In genomic region chr11:119195680-119196079, GRCh38 we compare ENCODE assay signal across 9 cellular contexts. TPM values are rescaled to one million over a fixed set of nuclear protein-coding genes. Genes with fewer than 3 reads are reported as not detected.
DNase-seq lines count a peak whose midpoint lies in the region; ATAC-seq and TF ChIP-seq lines count a peak whose summit lies in the region.
"Had no signal": no experiment of that assay in that cellular context is flagged by ENCODE, and none has a peak within 500 bp of the region (broad histone marks: within the 10 kb centered on the region; RNA-seq: fewer than 3 reads in every experiment).

No MANE protein-coding gene starts in this region.

- no peaks in the 10 kb centered on the region for H3K27me3 ChIP-seq in hepatocyte

- DNase-seq in ACHN (peak; percentile 21), HuH-7 (ENCODE audit: low spot score) (peak; percentile 50), hepatocyte (ENCODE audit: low spot score) (peak; percentile 64), GM19238 (ENCODE audit: insufficient read length, low spot score) (no peak), natural killer cell (no peak), NCI-H1048 (lab: John Stamatoyannopoulos, UW) (no peak)
- no peak for DNase-seq in activated CD8-positive, alpha-beta memory T cell treated with anti-CD3 and anti-CD28 coated beads for 24 hours
- DNase-seq: T-helper 9 cell had no signal

- H3K27me3 Mint-ChIP-seq in activated T-helper 17 cell treated with anti-CD3 and anti-CD28 coated beads, Interleukin-2, amount 50 U/mL, for 72 hours: no peaks in the 10 kb centered on the region
- peaks cover 7 to 8% of the 10 kb centered on the region in 2 donors for H3K27me3 Mint-ChIP-seq in natural killer cell (ENCODE audit: low read depth in 2 of 2)

- WGBS in hepatocyte (ENCODE audit: low lambda C conversion rate, missing lambda C conversion rate): 21% methylated on average over 6 of the region's 6 CpGs

- H3K9me3 ChIP-seq in hepatocyte (ENCODE audit: low read depth): no peaks in the 10 kb centered on the region

- no peaks in the 10 kb centered on the region for H3K4me1 ChIP-seq in hepatocyte (ENCODE audit: insufficient read depth)

- H3K79me2 ChIP-seq in hepatocyte: no peaks in the 10 kb centered on the region

- no peaks in the 10 kb centered on the region for H4K20me1 ChIP-seq in hepatocyte (ENCODE audit: insufficient read depth, poor library complexity, severe bottlenecking)

- in situ Hi-C loops in ACHN (cut with HindIII; ENCODE audit: low pct_ligation_motif_present, low pct_unique_long_range_greater_than_20kb, low sequenced_read_pairs): no loop called here

- no peaks in the 10 kb centered on the region for H3K36me3 ChIP-seq in hepatocyte (replicated peaks; ENCODE audit: insufficient read depth, low read depth)

- intact Hi-C loops in natural killer cell (cut with micrococcal nuclease): loop anchor here (10.0 kb wide), 1 partner anchor 141 kb away; the partner anchor contains the start of gene HYOU1

- no peak overlapping the region for H3K4me3 Mint-ChIP-seq in activated T-helper 17 cell treated with anti-CD3 and anti-CD28 coated beads, Interleukin-2, amount 50 U/mL, for 72 hours
- no peak overlapping the region for H3K4me3 Mint-ChIP-seq in natural killer cell

- H3K9me3 Mint-ChIP-seq in activated T-helper 17 cell treated with anti-CD3 and anti-CD28 coated beads, Interleukin-2, amount 50 U/mL, for 72 hours: no peaks in the 10 kb centered on the region
- no peaks in the 10 kb centered on the region for H3K9me3 Mint-ChIP-seq in natural killer cell

- H3K27ac ChIP-seq in hepatocyte: no peak overlapping the region

- H3K27ac Mint-ChIP-seq in activated T-helper 17 cell treated with anti-CD3 and anti-CD28 coated beads, Interleukin-2, amount 50 U/mL, for 72 hours: no peak overlapping the region
- H3K27ac Mint-ChIP-seq in natural killer cell: no peak overlapping the region

- H3K4me1 Mint-ChIP-seq in activated T-helper 17 cell treated with anti-CD3 and anti-CD28 coated beads, Interleukin-2, amount 50 U/mL, for 72 hours: no peaks in the 10 kb centered on the region
- peaks cover 0 to 9% of the 10 kb centered on the region in 2 donors for H3K4me1 Mint-ChIP-seq in natural killer cell

- TF ChIP-seq CTCF in hepatocyte (IDR thresholded peaks at IDR 0.05; ENCODE audit: poor library complexity) (no peak), natural killer cell (IDR thresholded peaks at IDR 0.05) (no peak)

- H3K4me3 ChIP-seq in hepatocyte: no peak overlapping the region

- no peaks in the 10 kb centered on the region for H3K36me3 Mint-ChIP-seq in activated T-helper 17 cell treated with anti-CD3 and anti-CD28 coated beads, Interleukin-2, amount 50 U/mL, for 72 hours (ENCODE audit: low read depth)
- no peaks in the 10 kb centered on the region for H3K36me3 Mint-ChIP-seq in natural killer cell

- H3K4me2 ChIP-seq in hepatocyte: no peak overlapping the region

- peak; percentile 43 for ATAC-seq in activated T-helper 17 cell treated with anti-CD3 and anti-CD28 coated beads, Interleukin-2, amount 50 U/mL, for 72 hours (replicated peaks)
- no peak for ATAC-seq in natural killer cell

- H2AFZ ChIP-seq in hepatocyte: no peak overlapping the region

- H3K9me2 ChIP-seq in hepatocyte (replicated peaks; ENCODE audit: insufficient read depth): no peaks in the 10 kb centered on the region

RNA-seq across cellular contexts. Expression of gene NHERF4, which starts 10.4 kb away (rescaled TPM):
- under 1 TPM in 1 of 2 donors, not detected in 1; 0.19 TPM for total RNA-seq in activated T-helper 17 cell treated with anti-CD3 and anti-CD28 coated beads, Interleukin-2, amount 50 U/mL, for 72 hours
- total RNA-seq in hepatocyte: 12.7 and 27.0 TPM in 2 replicates
- 26.5 and 32.8 TPM in 2 replicates for polyA plus RNA-seq in hepatocyte
- under 1 TPM; 0.33 to 0.48 (median 0.40) TPM for total RNA-seq in natural killer cell

RNA-seq across cellular contexts. Expression of gene CBL, which starts 10.5 kb away (rescaled TPM):
- total RNA-seq in activated T-helper 17 cell treated with anti-CD3 and anti-CD28 coated beads, Interleukin-2, amount 50 U/mL, for 72 hours: 10 to 100 TPM; 35.9 to 41.7 TPM
- total RNA-seq in hepatocyte (12.1 and 15.6 TPM in 2 replicates), natural killer cell (10 to 100 TPM; 29.0 to 32.5 (median 30.1) TPM)
- 4.6 and 6.6 TPM in 2 replicates for polyA plus RNA-seq in hepatocyte

RNA-seq across cellular contexts. Expression of gene NLRX1, which starts 27.2 kb away (rescaled TPM):
- 10 to 100 TPM in 1 of 2 donors, 1 to 10 TPM in 1; 9.7 to 10.3 TPM for total RNA-seq in activated T-helper 17 cell treated with anti-CD3 and anti-CD28 coated beads, Interleukin-2, amount 50 U/mL, for 72 hours
- total RNA-seq in hepatocyte (12.5 and 13.3 TPM in 2 replicates), natural killer cell (10 to 100 TPM; 12.4 to 16.4 (median 13.8) TPM)
- 9.4 and 10.0 TPM in 2 replicates for polyA plus RNA-seq in hepatocyte

RNA-seq across cellular contexts. Expression of gene ABCG4, which starts 46.8 kb away (rescaled TPM):
- not detected for total RNA-seq in activated T-helper 17 cell treated with anti-CD3 and anti-CD28 coated beads, Interleukin-2, amount 50 U/mL, for 72 hours
- total RNA-seq in hepatocyte (not detected in 2 replicates), natural killer cell (under 1 TPM in 1 of 3 donors, not detected in 2; 0.09 TPM)
- 0.45 and 0.99 TPM in 2 replicates for polyA plus RNA-seq in hepatocyte

Comparison
In these comparisons a context has a peak if more than half of its experiments do, and no peak if none do; other contexts are left out.
1. DNase-seq: peak in ACHN (single experiment), HuH-7 (single experiment) and hepatocyte (single experiment); none in activated CD8-positive, alpha-beta memory T cell treated with anti-CD3 and anti-CD28 coated beads for 24 hours (single experiment), GM19238 (single experiment), natural killer cell (single experiment) and NCI-H1048 (single experiment).